1 cellular context compared by ENCODE assay signal in genomic region chr11:113314389-113315301, GRCh38.
TF ChIP-seq lines count a peak whose summit lies in the region.

TSS of gene TTC12 (plus strand) at chr11:113314583. CDS start at chr11:113316258, 1,675 bp downstream.

TF ChIP-seq in HepG2, 621 proteins besides CTCF, POLR2A, EP300 and RAD21 (continued from another document and continues in another):
- TF ChIP-seq PRDM4 (CRISPR knock-in tag; IDR thresholded peaks at IDR 0.05; ENCODE audit: borderline replicate concordance) (no peak), PHF8 (CRISPR knock-in tag; IDR thresholded peaks at IDR 0.05) (peak; percentile 98), ZNF121 (CRISPR knock-in tag; IDR thresholded peaks at IDR 0.05) (no peak), ZNF496 (CRISPR knock-in tag; IDR thresholded peaks at IDR 0.05; ENCODE audit: insufficient replicate concordance) (no peak), RBFOX2 (IDR thresholded peaks at IDR 0.05; ENCODE audit: low read depth, low read length) (peak; percentile 89), GRHL1 (CRISPR knock-in tag; conservative IDR thresholded peaks at IDR 0.05) (no peak), ZNF549 (CRISPR knock-in tag; IDR thresholded peaks at IDR 0.05) (no peak), HNRNPLL (IDR thresholded peaks at IDR 0.05; ENCODE audit: low read depth, low read length, poor library complexity, severe bottlenecking) (peak; percentile 99), FOSL1 (CRISPR knock-in tag; IDR thresholded peaks at IDR 0.05; ENCODE audit: borderline replicate concordance) (no peak), HNRNPUL1 (IDR thresholded peaks at IDR 0.05; ENCODE audit: low read depth, low read length) (no peak), ISX (CRISPR knock-in tag; conservative IDR thresholded peaks at IDR 0.05) (no peak), DNMT1 (CRISPR knock-in tag; IDR thresholded peaks at IDR 0.05) (0 out of 2 replicates have a peak, but pooled peaks have one; percentile 23), ZBTB39 (CRISPR knock-in tag; IDR thresholded peaks at IDR 0.05) (no peak), PBX2 (CRISPR knock-in tag; IDR thresholded peaks at IDR 0.05) (no peak), ZNF816 (CRISPR knock-in tag; IDR thresholded peaks at IDR 0.05; ENCODE audit: borderline replicate concordance) (peak; percentile 70; the same call in 1 of the 2 replicates), ZFP82 (CRISPR knock-in tag; IDR thresholded peaks at IDR 0.05; ENCODE audit: borderline replicate concordance) (0 out of 2 replicates have a peak, but pooled peaks have one; percentile 43), FOXC1 (CRISPR knock-in tag; IDR thresholded peaks at IDR 0.05; ENCODE audit: borderline replicate concordance) (peak; percentile 95; the same call in 1 of the 2 replicates), POGK (CRISPR knock-in tag; conservative IDR thresholded peaks at IDR 0.05) (peak; percentile 58; the same call in 1 of the 2 replicates), NR2F6 (IDR thresholded peaks at IDR 0.05) (peak; percentile 39), NR2F6 (CRISPR knock-in tag; IDR thresholded peaks at IDR 0.05) (peak; percentile 81), AGO2 (optimal IDR thresholded peaks at IDR 0.05; ENCODE audit: low read depth, low read length) (peak; percentile 57), REPIN1 (CRISPR knock-in tag; IDR thresholded peaks at IDR 0.05; ENCODE audit: borderline replicate concordance, low read depth) (0 out of 2 replicates have a peak, but pooled peaks have one; percentile 37), MEIS1 (CRISPR knock-in tag; IDR thresholded peaks at IDR 0.05; ENCODE audit: borderline replicate concordance) (no peak), MYNN (CRISPR knock-in tag; IDR thresholded peaks at IDR 0.05; ENCODE audit: low read depth) (0 out of 2 replicates have a peak, but pooled peaks have one; percentile 74), ZNF3 (CRISPR knock-in tag; IDR thresholded peaks at IDR 0.05) (no peak), NCOA2 (CRISPR knock-in tag; IDR thresholded peaks at IDR 0.05) (0 out of 2 replicates have a peak, but pooled peaks have one; percentile 42), ZBTB7B (CRISPR knock-in tag; IDR thresholded peaks at IDR 0.05) (peak; percentile 79), PAX8 (CRISPR knock-in tag; IDR thresholded peaks at IDR 0.05; ENCODE audit: borderline replicate concordance) (no peak), TBX3 (IDR thresholded peaks at IDR 0.05; ENCODE audit: borderline replicate concordance) (no peak), ZNF550 (CRISPR knock-in tag; IDR thresholded peaks at IDR 0.05; ENCODE audit: borderline replicate concordance) (no peak), ARHGAP35 (CRISPR knock-in tag; IDR thresholded peaks at IDR 0.05; ENCODE audit: borderline replicate concordance) (peak; percentile 73; the same call in 1 of the 2 replicates), RARG (CRISPR knock-in tag; IDR thresholded peaks at IDR 0.05; ENCODE audit: low read depth) (no peak), ZNF784 (CRISPR knock-in tag; IDR thresholded peaks at IDR 0.05; ENCODE audit: borderline replicate concordance) (no peak), ZSCAN21 (CRISPR knock-in tag; IDR thresholded peaks at IDR 0.05; ENCODE audit: borderline replicate concordance) (peak; percentile 80; the same call in 1 of the 2 replicates), RARA (CRISPR knock-in tag; IDR thresholded peaks at IDR 0.05) (peak; percentile 71), NFYC (CRISPR knock-in tag; IDR thresholded peaks at IDR 0.05) (peak; percentile 48; the same call in 1 of the 2 replicates), ZNF720 (CRISPR knock-in tag; IDR thresholded peaks at IDR 0.05) (no peak), TFDP2 (CRISPR knock-in tag; IDR thresholded peaks at IDR 0.05) (peak; percentile 89)
- TF ChIP-seq, protein P1, sequence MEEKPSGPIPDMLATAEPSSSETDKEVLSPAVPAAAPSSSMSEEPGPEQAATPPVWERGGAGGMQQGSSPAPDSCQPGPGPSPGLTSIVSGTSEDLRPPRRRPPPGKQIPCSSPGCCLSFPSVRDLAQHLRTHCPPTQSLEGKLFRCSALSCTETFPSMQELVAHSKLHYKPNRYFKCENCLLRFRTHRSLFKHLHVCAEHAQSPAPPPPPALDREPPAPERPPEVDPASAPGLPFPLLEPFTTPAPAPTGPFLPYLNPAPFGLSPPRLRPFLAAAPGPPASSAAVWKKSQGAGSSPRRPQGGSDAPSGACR (CRISPR knock-in tag; IDR thresholded peaks at IDR 0.05), result peak; percentile 49; the same call in 1 of the 2 replicates
- TF ChIP-seq, protein P2, sequence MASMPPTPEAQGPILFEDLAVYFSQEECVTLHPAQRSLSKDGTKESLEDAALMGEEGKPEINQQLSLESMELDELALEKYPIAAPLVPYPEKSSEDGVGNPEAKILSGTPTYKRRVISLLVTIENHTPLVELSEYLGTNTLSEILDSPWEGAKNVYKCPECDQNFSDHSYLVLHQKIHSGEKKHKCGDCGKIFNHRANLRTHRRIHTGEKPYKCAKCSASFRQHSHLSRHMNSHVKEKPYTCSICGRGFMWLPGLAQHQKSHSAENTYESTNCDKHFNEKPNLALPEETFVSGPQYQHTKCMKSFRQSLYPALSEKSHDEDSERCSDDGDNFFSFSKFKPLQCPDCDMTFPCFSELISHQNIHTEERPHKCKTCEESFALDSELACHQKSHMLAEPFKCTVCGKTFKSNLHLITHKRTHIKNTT (CRISPR knock-in tag; IDR thresholded peaks at IDR 0.05), result no peak
- TF ChIP-seq, protein P3, sequence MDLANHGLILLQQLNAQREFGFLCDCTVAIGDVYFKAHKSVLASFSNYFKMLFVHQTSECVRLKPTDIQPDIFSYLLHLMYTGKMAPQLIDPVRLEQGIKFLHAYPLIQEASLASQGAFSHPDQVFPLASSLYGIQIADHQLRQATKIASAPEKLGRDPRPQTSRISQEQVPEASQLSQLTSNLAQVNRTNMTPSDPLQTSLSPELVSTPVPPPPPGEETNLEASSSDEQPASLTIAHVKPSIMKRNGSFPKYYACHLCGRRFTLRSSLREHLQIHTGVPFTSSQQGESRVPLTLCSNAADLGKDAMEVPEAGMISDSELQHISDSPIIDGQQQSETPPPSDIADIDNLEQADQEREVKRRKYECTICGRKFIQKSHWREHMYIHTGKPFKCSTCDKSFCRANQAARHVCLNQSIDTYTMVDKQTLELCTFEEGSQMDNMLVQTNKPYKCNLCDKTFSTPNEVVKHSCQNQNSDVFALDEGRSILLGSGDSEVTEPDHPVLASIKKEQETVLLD (CRISPR knock-in tag; IDR thresholded peaks at IDR 0.05; ENCODE audit: low read depth), result no peak
- TF ChIP-seq, protein P4, sequence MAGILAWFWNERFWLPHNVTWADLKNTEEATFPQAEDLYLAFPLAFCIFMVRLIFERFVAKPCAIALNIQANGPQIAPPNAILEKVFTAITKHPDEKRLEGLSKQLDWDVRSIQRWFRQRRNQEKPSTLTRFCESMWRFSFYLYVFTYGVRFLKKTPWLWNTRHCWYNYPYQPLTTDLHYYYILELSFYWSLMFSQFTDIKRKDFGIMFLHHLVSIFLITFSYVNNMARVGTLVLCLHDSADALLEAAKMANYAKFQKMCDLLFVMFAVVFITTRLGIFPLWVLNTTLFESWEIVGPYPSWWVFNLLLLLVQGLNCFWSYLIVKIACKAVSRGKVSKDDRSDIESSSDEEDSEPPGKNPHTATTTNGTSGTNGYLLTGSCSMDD (CRISPR knock-in tag; IDR thresholded peaks at IDR 0.05), result no peak
- TF ChIP-seq, protein P5, sequence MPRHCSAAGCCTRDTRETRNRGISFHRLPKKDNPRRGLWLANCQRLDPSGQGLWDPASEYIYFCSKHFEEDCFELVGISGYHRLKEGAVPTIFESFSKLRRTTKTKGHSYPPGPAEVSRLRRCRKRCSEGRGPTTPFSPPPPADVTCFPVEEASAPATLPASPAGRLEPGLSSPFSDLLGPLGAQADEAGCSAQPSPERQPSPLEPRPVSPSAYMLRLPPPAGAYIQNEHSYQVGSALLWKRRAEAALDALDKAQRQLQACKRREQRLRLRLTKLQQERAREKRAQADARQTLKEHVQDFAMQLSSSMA (CRISPR knock-in tag; IDR thresholded peaks at IDR 0.05), result 0 out of 2 replicates have a peak, but pooled peaks have one; percentile 33
- TF ChIP-seq, protein P6, sequence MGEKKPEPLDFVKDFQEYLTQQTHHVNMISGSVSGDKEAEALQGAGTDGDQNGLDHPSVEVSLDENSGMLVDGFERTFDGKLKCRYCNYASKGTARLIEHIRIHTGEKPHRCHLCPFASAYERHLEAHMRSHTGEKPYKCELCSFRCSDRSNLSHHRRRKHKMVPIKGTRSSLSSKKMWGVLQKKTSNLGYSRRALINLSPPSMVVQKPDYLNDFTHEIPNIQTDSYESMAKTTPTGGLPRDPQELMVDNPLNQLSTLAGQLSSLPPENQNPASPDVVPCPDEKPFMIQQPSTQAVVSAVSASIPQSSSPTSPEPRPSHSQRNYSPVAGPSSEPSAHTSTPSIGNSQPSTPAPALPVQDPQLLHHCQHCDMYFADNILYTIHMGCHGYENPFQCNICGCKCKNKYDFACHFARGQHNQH (CRISPR knock-in tag; IDR thresholded peaks at IDR 0.05), result no peak; the same call in none of the 2 replicates
